8 cellular contexts compared by ENCODE assay signal in genomic region chr13:111202149-111202548, GRCh38.
DNase-seq lines count a peak whose midpoint lies in the region; ATAC-seq and TF ChIP-seq lines count a peak whose summit lies in the region.

No MANE protein-coding gene starts in this region.

- POLR2A ChIA-PET in CD4-positive, alpha-beta memory T cell (lab: Charles Lee; ENCODE audit: partially characterized antibody) = interaction anchor here (1.1 kb wide), 1 partner anchor 10 kb away, joined by 3 read pairs; no protein-coding TSS in a partner anchor
- POLR2A ChIA-PET in naive thymus-derived CD4-positive, alpha-beta T cell (lab: Charles Lee) = interaction anchor here (0.6 to 2.0 kb wide), 3 partner anchors 13 to 487 kb away, joined by 3 to 11 read pairs (median 3); no protein-coding TSS in a partner anchor

- H3K27ac Mint-ChIP-seq in CD4-positive, alpha-beta memory T cell = peak overlapping the region in 6 of 7 donors; percentile 67 to 84 (median 77)
- peak overlapping the region; percentile 52 to 91 (median 87) for H3K27ac Mint-ChIP-seq in naive thymus-derived CD4-positive, alpha-beta T cell

- H3K4me3 Mint-ChIP-seq in CD4-positive, alpha-beta memory T cell = peak overlapping the region in 4 of 8 donors; percentile 27 to 57 (median 46)
- peak overlapping the region in 8 of 10 donors; percentile 39 to 68 (median 55) for H3K4me3 Mint-ChIP-seq in naive thymus-derived CD4-positive, alpha-beta T cell

- peaks cover 46% of the 10 kb centered on the region for H3K4me1 ChIP-seq in CD4-positive, alpha-beta memory T cell (ENCODE audit: insufficient read depth, low read length)
- peaks cover 4 to 38% of the 10 kb centered on the region in 2 donors for H3K4me1 ChIP-seq in naive thymus-derived CD4-positive, alpha-beta T cell (ENCODE audit: control insufficient read depth in 2 of 2, insufficient read depth in 2 of 2, low read length in 2 of 2)

- H3K27ac ChIP-seq in CD4-positive, alpha-beta memory T cell (ENCODE audit: low read depth, low read length) = no peak overlapping the region
- peak overlapping the region; percentile 32 for H3K27ac ChIP-seq in naive thymus-derived CD4-positive, alpha-beta T cell (ENCODE audit: low read depth, low read length)

- no peaks in the 10 kb centered on the region for H3K36me3 ChIP-seq in CD4-positive, alpha-beta memory T cell (ENCODE audit: insufficient read depth, low read length)
- peaks cover 0 to 9% (median 0%) of the 10 kb centered on the region in 3 experiments for H3K36me3 ChIP-seq in naive thymus-derived CD4-positive, alpha-beta T cell (ENCODE audit: control insufficient read depth in 2 of 3, insufficient read depth in 3 of 3, low read length in 3 of 3)

- peaks cover 29 to 35% of the 10 kb centered on the region in 2 donors for H3K36me3 Mint-ChIP-seq in CD4-positive, alpha-beta memory T cell
- peaks cover 0 to 32% (median 27%) of the 10 kb centered on the region in 5 donors for H3K36me3 Mint-ChIP-seq in naive thymus-derived CD4-positive, alpha-beta T cell

- peaks cover 52 to 79% (median 70%) of the 10 kb centered on the region in 4 donors for H3K4me1 Mint-ChIP-seq in CD4-positive, alpha-beta memory T cell
- peaks cover 54 to 89% (median 81%) of the 10 kb centered on the region in 7 donors for H3K4me1 Mint-ChIP-seq in naive thymus-derived CD4-positive, alpha-beta T cell

- ATAC-seq in naive thymus-derived CD4-positive, alpha-beta T cell = no peak
- ATAC-seq in HG02571 (IDR thresholded peaks at IDR 0.05; ENCODE audit: unreplicated experiment) = no peak

- DNase-seq in CD4-positive, alpha-beta memory T cell = no peak
- peak; percentile 73 for DNase-seq in cerebellum (ENCODE audit: low spot score)
- DNase-seq in naive thymus-derived CD4-positive, alpha-beta T cell = no peak
- no peak for DNase-seq in HuH-7.5 (ENCODE audit: low spot score)
- DNase-seq in ureter (ENCODE audit: low spot score) = no peak
- no peak for DNase-seq in effector CD8-positive, alpha-beta T cell (lab: John Stamatoyannopoulos, UW)

- H3K9me3 Mint-ChIP-seq in CD4-positive, alpha-beta memory T cell = no peaks in the 10 kb centered on the region
- peaks cover 0 to 2% (median 0%) of the 10 kb centered on the region in 11 donors for H3K9me3 Mint-ChIP-seq in naive thymus-derived CD4-positive, alpha-beta T cell

- TF ChIP-seq EP300 in Ishikawa (IDR thresholded peaks at IDR 0.05; ENCODE audit: borderline replicate concordance) = peak; percentile 92

- no peaks in the 10 kb centered on the region for H3K27me3 Mint-ChIP-seq in CD4-positive, alpha-beta memory T cell
- no peaks in the 10 kb centered on the region for H3K27me3 Mint-ChIP-seq in naive thymus-derived CD4-positive, alpha-beta T cell

- intact Hi-C loops in CD4-positive, alpha-beta memory T cell (cut with micrococcal nuclease) = no loop called here
- intact Hi-C loops in naive thymus-derived CD4-positive, alpha-beta T cell (cut with micrococcal nuclease) = loop anchor here in 1 of 2 donors (2.0 kb wide), 1 partner anchor 13 kb away; no protein-coding TSS in a partner anchor

- no peaks in the 10 kb centered on the region for H3K27me3 ChIP-seq in CD4-positive, alpha-beta memory T cell (ENCODE audit: insufficient read depth, low read length)
- H3K27me3 ChIP-seq in naive thymus-derived CD4-positive, alpha-beta T cell (ENCODE audit: control insufficient read depth in 2 of 2, insufficient read depth in 2 of 2, low read length in 2 of 2) = no peaks in the 10 kb centered on the region

- CTCF ChIA-PET in CD4-positive, alpha-beta memory T cell (lab: Charles Lee; ENCODE audit: partially characterized antibody) = interaction anchor here (1.6 to 2.0 kb wide), 2 partner anchors 10 to 14 kb away, joined by 5 to 10 read pairs; no protein-coding TSS in a partner anchor
- CTCF ChIA-PET in naive thymus-derived CD4-positive, alpha-beta T cell (lab: Charles Lee) = interaction anchor here (1.2 kb wide), 1 partner anchor 14 kb away, joined by 5 read pairs; no protein-coding TSS in a partner anchor

- H3K4me3 ChIP-seq in CD4-positive, alpha-beta memory T cell (ENCODE audit: low read length in 2 of 2) = no peak overlapping the region
- no peak overlapping the region for H3K4me3 ChIP-seq in naive thymus-derived CD4-positive, alpha-beta T cell (ENCODE audit: low read length)

- H3K9me3 ChIP-seq in CD4-positive, alpha-beta memory T cell (ENCODE audit: control insufficient read depth in 1 of 2, low read length in 2 of 2) = no peaks in the 10 kb centered on the region
- H3K9me3 ChIP-seq in naive thymus-derived CD4-positive, alpha-beta T cell (ENCODE audit: control insufficient read depth in 2 of 3, low read length in 3 of 3) = no peaks in the 10 kb centered on the region

- TF ChIP-seq RAD21 in Ishikawa (IDR thresholded peaks at IDR 0.05; ENCODE audit: low read depth) = peak; percentile 2; the same call in 1 of the 2 replicates

TF ChIP-seq in Ishikawa, 13 proteins besides CTCF, POLR2A, EP300 and RAD21:
- no peak for TF ChIP-seq CEBPB (IDR thresholded peaks at IDR 0.05)
- TF ChIP-seq, protein P1, sequence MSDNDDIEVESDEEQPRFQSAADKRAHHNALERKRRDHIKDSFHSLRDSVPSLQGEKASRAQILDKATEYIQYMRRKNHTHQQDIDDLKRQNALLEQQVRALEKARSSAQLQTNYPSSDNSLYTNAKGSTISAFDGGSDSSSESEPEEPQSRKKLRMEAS (IDR thresholded peaks at IDR 0.05) = peak; percentile 74
- no peak for TF ChIP-seq EGR1 (IDR thresholded peaks at IDR 0.05)
- no peak for TF ChIP-seq ZBTB7A (IDR thresholded peaks at IDR 0.05; ENCODE audit: low read depth)
- TF ChIP-seq TCF12 (IDR thresholded peaks at IDR 0.05; ENCODE audit: low read depth) = peak; percentile 99
- no peak for TF ChIP-seq CREB1 (IDR thresholded peaks at IDR 0.05; ENCODE audit: low read depth)
- TF ChIP-seq REST (IDR thresholded peaks at IDR 0.05; ENCODE audit: low read depth) = 0 out of 2 replicates have a peak, but pooled peaks have one; percentile 7
- no peak; the same call in 1 of the 2 replicates for TF ChIP-seq YY1 (IDR thresholded peaks at IDR 0.05; ENCODE audit: low read depth)
- peak; percentile 87 for TF ChIP-seq NFIC (IDR thresholded peaks at IDR 0.05)
- TF ChIP-seq FOXM1 (IDR thresholded peaks at IDR 0.05; ENCODE audit: borderline replicate concordance, low read depth) = peak; percentile 85
- TF ChIP-seq, protein P2, sequence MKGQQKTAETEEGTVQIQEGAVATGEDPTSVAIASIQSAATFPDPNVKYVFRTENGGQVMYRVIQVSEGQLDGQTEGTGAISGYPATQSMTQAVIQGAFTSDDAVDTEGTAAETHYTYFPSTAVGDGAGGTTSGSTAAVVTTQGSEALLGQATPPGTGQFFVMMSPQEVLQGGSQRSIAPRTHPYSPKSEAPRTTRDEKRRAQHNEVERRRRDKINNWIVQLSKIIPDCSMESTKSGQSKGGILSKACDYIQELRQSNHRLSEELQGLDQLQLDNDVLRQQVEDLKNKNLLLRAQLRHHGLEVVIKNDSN (IDR thresholded peaks at IDR 0.05) = 0 out of 2 replicates have a peak, but pooled peaks have one; percentile 13
- TF ChIP-seq TEAD4 (IDR thresholded peaks at IDR 0.05) = peak; percentile 77
- no peak for TF ChIP-seq TAF1 (IDR thresholded peaks at IDR 0.05; ENCODE audit: low read depth)
